In the genomic region with DNA sequence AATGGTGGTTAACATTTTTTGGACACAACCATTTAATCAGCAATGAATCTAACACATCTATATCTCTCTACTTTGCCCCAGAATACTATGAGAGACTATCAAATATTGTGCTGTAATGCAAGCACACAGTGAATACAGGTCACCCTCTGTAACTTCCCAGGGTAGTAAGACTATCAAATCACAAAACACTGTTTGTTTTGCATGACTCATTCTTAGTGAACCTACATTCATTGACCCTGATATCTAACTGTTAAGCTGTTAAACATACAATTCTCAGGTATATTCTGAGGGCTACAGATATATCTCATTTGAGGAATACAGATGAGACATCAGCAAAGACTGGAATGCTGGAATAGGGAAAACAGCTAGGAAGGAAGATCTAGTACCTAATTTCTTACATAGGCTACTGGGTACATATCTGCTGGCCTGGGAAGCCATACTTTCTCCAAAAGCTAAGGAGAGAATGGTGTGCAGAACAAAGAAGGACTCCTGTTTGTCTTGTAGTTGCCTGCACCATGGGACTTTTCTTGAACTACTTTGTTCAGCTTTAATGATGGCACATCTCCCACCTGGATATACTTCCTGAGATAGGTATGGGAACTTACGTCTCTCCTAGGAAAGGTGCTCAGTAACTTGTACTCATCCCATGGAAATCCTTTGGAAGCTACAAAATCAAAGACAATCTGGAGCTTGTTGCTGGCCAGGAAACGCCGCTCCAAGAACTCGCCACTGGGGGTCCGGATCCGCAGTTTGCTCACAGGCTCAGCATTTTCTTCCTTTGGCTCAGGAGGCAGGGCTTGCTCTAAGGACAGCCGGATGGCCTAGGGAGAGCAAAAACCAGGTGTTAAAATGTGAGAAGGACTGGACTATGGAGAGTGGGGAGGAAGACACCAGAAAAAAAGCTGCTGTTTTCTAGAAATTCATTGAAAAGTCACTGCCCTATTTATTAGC, we compare ENCODE assay signal across 13 cellular contexts. TPM values are rescaled to one million over a fixed set of nuclear protein-coding genes. Genes with fewer than 3 reads are reported as not detected.
A peak's percentile ranks its signal among the peaks of the same experiment; 100 is the strongest.
DNase-seq lines count a peak whose midpoint lies in the region; ATAC-seq and TF ChIP-seq lines count a peak whose summit lies in the region.
"Had no signal": no experiment of that assay in that cellular context is flagged by ENCODE, and none has a peak within 500 bp of the region (broad histone marks: within the 10 kb centered on the region; RNA-seq: fewer than 3 reads in every experiment).

No MANE protein-coding gene starts in this region.

- H3K9me3 ChIP-seq in heart right ventricle (no peaks in the 10 kb centered on the region), osteoblast (ENCODE audit: low read depth, low read length) (no peaks in the 10 kb centered on the region)
- H3K9me3 ChIP-seq: BE2C, spleen, uterus had no signal

- TF ChIP-seq CTCF in kidney epithelial cell (IDR thresholded peaks at IDR 0.05; ENCODE audit: insufficient read depth, low read length, poor library complexity, severe bottlenecking) (no peak), heart right ventricle (IDR thresholded peaks at IDR 0.05) (no peak), osteoblast (IDR thresholded peaks at IDR 0.05; ENCODE audit: extremely low read depth, low read depth, low read length) (no peak)

- no peak for ATAC-seq in heart right ventricle
- ATAC-seq in HG02642 (IDR thresholded peaks at IDR 0.05; ENCODE audit: poor library complexity, unreplicated experiment), result no peak

- H3K27me3 ChIP-seq in kidney epithelial cell (ENCODE audit: control insufficient read depth, insufficient read depth, low read length) (no peaks in the 10 kb centered on the region), heart right ventricle (no peaks in the 10 kb centered on the region), osteoblast (ENCODE audit: insufficient read depth, low read length) (no peaks in the 10 kb centered on the region)
- H3K27me3 ChIP-seq: BE2C, spleen, uterus had no signal

- peak; percentile 99 for DNase-seq in DMS53 treated with DMSO at 0.1 percent for 48 hours (lab: John Stamatoyannopoulos, UW; ENCODE audit: unreplicated experiment)
- peak; percentile 26 for DNase-seq in M059J (ENCODE audit: low read depth)
- peak; percentile 2 for DNase-seq in cerebellum (ENCODE audit: low spot score)
- DNase-seq in kidney epithelial cell (ENCODE audit: low read depth), result peak; percentile 18
- no peak for DNase-seq in heart right ventricle
- no peak for DNase-seq in H4 (ENCODE audit: low spot score)
- DNase-seq in osteoblast (ENCODE audit: insufficient read length, low spot score, missing footprints), result no peak
- DNase-seq: BE2C; effector CD8-positive, alpha-beta T cell; naive B cell; spleen; uterus had no signal

- no peak overlapping the region for H3K27ac ChIP-seq in heart right ventricle
- no peak overlapping the region for H3K27ac ChIP-seq in osteoblast (ENCODE audit: low read depth, low read length)
- H3K27ac ChIP-seq: spleen, uterus had no signal

- no peak overlapping the region for H3K4me3 ChIP-seq in kidney epithelial cell (ENCODE audit: low read depth, low read length)
- H3K4me3 ChIP-seq in heart right ventricle, result no peak overlapping the region
- H3K4me3 ChIP-seq in osteoblast (ENCODE audit: insufficient read depth, low read length), result no peak overlapping the region
- H3K4me3 ChIP-seq: spleen, uterus had no signal

- no peak overlapping the region for H2AFZ ChIP-seq in osteoblast (ENCODE audit: low read length)

- intact Hi-C loops in heart right ventricle (cut with DNase I), result no loop called here

- H4K20me1 ChIP-seq in osteoblast (ENCODE audit: insufficient read depth, low read length), result no peaks in the 10 kb centered on the region

- H3K36me3 ChIP-seq in kidney epithelial cell (ENCODE audit: control insufficient read depth, insufficient read depth, low read length), result no peaks in the 10 kb centered on the region
- peaks cover 0 to 42% (median 16%) of the 10 kb centered on the region in 9 donors for H3K36me3 ChIP-seq in heart right ventricle
- no peaks in the 10 kb centered on the region for H3K36me3 ChIP-seq in osteoblast (ENCODE audit: insufficient read depth, low read length)
- H3K36me3 ChIP-seq: BE2C, uterus had no signal

- H3K4me1 ChIP-seq in heart right ventricle (no peaks in the 10 kb centered on the region), osteoblast (ENCODE audit: insufficient read depth, low read length) (no peaks in the 10 kb centered on the region)
- H3K4me1 ChIP-seq: BE2C, spleen, uterus had no signal

- no peak overlapping the region for H3K4me2 ChIP-seq in osteoblast (ENCODE audit: insufficient read depth, low read length)

- H3K79me2 ChIP-seq in osteoblast (ENCODE audit: insufficient read depth, low read length), result no peaks in the 10 kb centered on the region

- 90 to 92% methylated on average over 7 of the region's 7 CpGs for WGBS in heart right ventricle, 2 donors

RNA-seq across cellular contexts. Expression of a gene that starts 51.9 kb away (rescaled TPM):
- total RNA-seq in M059J (2014; rRNA removed; shearing (Covaris generic)), result 0.32 and 1.4 TPM in 2 replicates
- total RNA-seq in cerebellum (not detected), kidney epithelial cell (not detected in 2 replicates), heart right ventricle (under 1 TPM in 2 of 10 donors, not detected in 8; 0.09 TPM), osteoblast (under 0.01 TPM in 1 of 2 replicates, not detected in the other)
- not detected for polyA plus RNA-seq in heart right ventricle
- total RNA-seq in H4 (2014; rRNA removed; shearing (Covaris generic)), result 1.5 and 3.8 TPM in 2 replicates
- total RNA-seq: uterus had no signal

Comparison
In these comparisons a context has a peak if more than half of its experiments do, and no peak if none do; other contexts are left out.
1. DNase-seq: peak in DMS53 treated with DMSO at 0.1 percent for 48 hours (single experiment), M059J (single experiment), cerebellum (single experiment) and kidney epithelial cell (single experiment); none in heart right ventricle (0 of 2), H4 (single experiment) and osteoblast (single experiment).